ENCODE assay signal across 1 cellular context in the genomic region with DNA sequence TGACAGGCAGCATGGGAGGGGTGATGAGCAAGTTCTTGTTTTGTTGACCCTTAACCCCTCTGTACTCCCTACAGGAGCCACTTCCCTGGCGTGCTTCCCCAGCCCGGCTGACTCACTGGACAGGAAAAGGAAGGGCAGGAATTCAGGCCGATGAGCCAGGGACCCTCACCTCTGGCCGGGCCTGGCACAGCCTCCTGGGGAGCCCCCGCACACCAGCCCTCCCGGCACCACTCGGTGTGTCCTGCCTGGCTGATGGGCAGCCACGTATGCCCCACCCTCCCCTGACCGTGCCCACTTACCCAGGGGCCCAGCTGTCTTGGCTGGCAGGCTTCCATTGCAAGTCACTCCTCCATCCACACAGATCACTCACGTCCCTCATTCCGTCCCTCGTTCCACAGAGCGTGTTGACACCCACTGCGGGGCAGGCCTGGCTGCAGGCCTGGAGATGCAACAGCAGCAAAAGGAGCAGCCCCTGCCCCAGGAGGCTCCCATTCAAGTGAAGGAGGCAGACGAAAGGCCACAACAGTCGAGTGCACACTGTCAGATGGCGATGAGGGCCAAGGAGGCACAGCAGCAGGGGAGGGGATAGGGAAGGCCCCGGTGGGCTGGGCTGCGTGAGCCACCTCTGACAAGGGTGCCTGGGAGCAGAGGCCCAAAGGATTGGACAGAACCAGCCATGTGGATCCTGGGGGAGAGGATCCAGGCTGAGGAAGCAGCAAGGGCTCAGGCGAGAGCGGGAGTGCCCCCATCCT.
TF ChIP-seq lines count a peak whose summit lies in the region.

No MANE protein-coding gene starts in this region.

TF ChIP-seq in H1, 55 proteins besides CTCF, POLR2A, EP300 and RAD21:
- TF ChIP-seq CTBP2 (IDR thresholded peaks at IDR 0.05; ENCODE audit: borderline replicate concordance, insufficient read depth, insufficient read length, low read length), result no peak
- TF ChIP-seq FOSL1 (IDR thresholded peaks at IDR 0.05; ENCODE audit: insufficient read depth, low read depth, low read length), result no peak
- TF ChIP-seq TCF12 (IDR thresholded peaks at IDR 0.05; ENCODE audit: low read depth, low read length), result no peak
- TF ChIP-seq SP4 (IDR thresholded peaks at IDR 0.05; ENCODE audit: low read length), result no peak
- TF ChIP-seq HDAC6 (IDR thresholded peaks at IDR 0.05; ENCODE audit: low read depth, low read length), result no peak
- no peak for TF ChIP-seq MAFK (IDR thresholded peaks at IDR 0.05; ENCODE audit: low read depth, low read length)
- TF ChIP-seq, protein P1, sequence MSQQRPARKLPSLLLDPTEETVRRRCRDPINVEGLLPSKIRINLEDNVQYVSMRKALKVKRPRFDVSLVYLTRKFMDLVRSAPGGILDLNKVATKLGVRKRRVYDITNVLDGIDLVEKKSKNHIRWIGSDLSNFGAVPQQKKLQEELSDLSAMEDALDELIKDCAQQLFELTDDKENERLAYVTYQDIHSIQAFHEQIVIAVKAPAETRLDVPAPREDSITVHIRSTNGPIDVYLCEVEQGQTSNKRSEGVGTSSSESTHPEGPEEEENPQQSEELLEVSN (IDR thresholded peaks at IDR 0.05), result no peak
- TF ChIP-seq CEBPB (IDR thresholded peaks at IDR 0.05; ENCODE audit: low read depth, low read length), result no peak
- TF ChIP-seq, protein P2, sequence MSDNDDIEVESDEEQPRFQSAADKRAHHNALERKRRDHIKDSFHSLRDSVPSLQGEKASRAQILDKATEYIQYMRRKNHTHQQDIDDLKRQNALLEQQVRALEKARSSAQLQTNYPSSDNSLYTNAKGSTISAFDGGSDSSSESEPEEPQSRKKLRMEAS (IDR thresholded peaks at IDR 0.05), result no peak
- TF ChIP-seq POLR2AphosphoS5 (IDR thresholded peaks at IDR 0.05; ENCODE audit: low read depth, low read length), result no peak
- no peak for TF ChIP-seq CREB1 (IDR thresholded peaks at IDR 0.05)
